1 cellular context compared by ENCODE assay signal in genomic region chr1:19045898-19046889, GRCh38.
TF ChIP-seq lines count a peak whose summit lies in the region.

No MANE protein-coding gene starts in this region.

TF ChIP-seq in HepG2, 621 proteins besides CTCF, POLR2A, EP300 and RAD21 (continued from another document):
- TF ChIP-seq LRRFIP1 (CRISPR knock-in tag; conservative IDR thresholded peaks at IDR 0.05) (no peak), SMAD3 (CRISPR knock-in tag; IDR thresholded peaks at IDR 0.05) (peak; percentile 60; the same call in 1 of the 2 replicates), YEATS2 (CRISPR knock-in tag; IDR thresholded peaks at IDR 0.05; ENCODE audit: borderline replicate concordance) (peak; percentile 57; the same call in 1 of the 2 replicates), ZNF788 (CRISPR knock-in tag; IDR thresholded peaks at IDR 0.05; ENCODE audit: borderline replicate concordance) (peak; percentile 65; the same call in 1 of the 2 replicates), EED (CRISPR knock-in tag; IDR thresholded peaks at IDR 0.05) (no peak)
